20 cellular contexts compared by ENCODE assay signal in genomic region chr2:232335859-232336215, GRCh38. TPM values are rescaled to one million over a fixed set of nuclear protein-coding genes. Genes with fewer than 3 reads are reported as not detected.
DNase-seq lines count a peak whose midpoint lies in the region; ATAC-seq and TF ChIP-seq lines count a peak whose summit lies in the region.
"Had no signal": no experiment of that assay in that cellular context is flagged by ENCODE, and none has a peak within 500 bp of the region (broad histone marks: within the 10 kb centered on the region; RNA-seq: fewer than 3 reads in every experiment).

No MANE protein-coding gene starts in this region.

- no peak overlapping the region for H3K27ac Mint-ChIP-seq in activated T-cell treated with anti-CD3 and anti-CD28 coated beads, Interleukin-2, amount 50 U/mL, for 72 hours
- peak overlapping the region in 1 of 3 experiments; percentile 74; a peak in 1 of 7 replicates for H3K27ac Mint-ChIP-seq in H9

- no peak overlapping the region for H4K8ac ChIP-seq in H9 (replicated peaks; ENCODE audit: insufficient read length, low read depth, low read length)

- H4K5ac ChIP-seq in H9 (ENCODE audit: insufficient read length, low read depth, low read length): no peak overlapping the region

- H3K79me1 ChIP-seq in H9 (ENCODE audit: insufficient read depth, low read depth, low read length, poor library complexity, severe bottlenecking): no peaks in the 10 kb centered on the region

- H3K27me3 ChIP-seq in H9 (ENCODE audit: insufficient read depth, low read length): no peaks in the 10 kb centered on the region

- H3K4me3 Mint-ChIP-seq in activated T-cell treated with anti-CD3 and anti-CD28 coated beads, Interleukin-2, amount 50 U/mL, for 72 hours: no peak overlapping the region
- H3K4me3 Mint-ChIP-seq in H9: no peak overlapping the region

- no peak overlapping the region; the same call in 1 of the 2 replicates for H3K14ac ChIP-seq in H9 (ENCODE audit: insufficient read depth, low read length)

- no peak overlapping the region for H3K4ac ChIP-seq in H9 (ENCODE audit: low read depth, low read length)

- no CpG with 5 or more reads among the region's 4 CpGs for WGBS in H9 (ENCODE audit: extremely low coverage, insufficient read length, low lambda C conversion rate)

- H2AFZ ChIP-seq in H9 (ENCODE audit: low read length): no peak overlapping the region

- H2BK20ac ChIP-seq in H9 (ENCODE audit: low read depth, low read length, poor library complexity, severe bottlenecking): no peak overlapping the region

- no peaks in the 10 kb centered on the region for H3K9me3 ChIP-seq in H9 (ENCODE audit: control insufficient read depth, low read depth, low read length)
- H3K9me3 ChIP-seq: A549 had no signal

- no peak overlapping the region for H3K9ac ChIP-seq in H9 (ENCODE audit: extremely low read depth, insufficient read length, low read length)

- H3K23me2 ChIP-seq in H9 (ENCODE audit: insufficient read length, low read depth, low read length, poor library complexity, severe bottlenecking): no peaks in the 10 kb centered on the region

- H3K4me2 ChIP-seq in H9 (ENCODE audit: insufficient read depth, insufficient read length, low read length): no peak overlapping the region
- H3K4me2 ChIP-seq: A549 had no signal

- H2BK5ac ChIP-seq in H9 (ENCODE audit: insufficient read length, low read length): no peak overlapping the region

- no peak overlapping the region for H2BK15ac ChIP-seq in H9 (ENCODE audit: low read depth, low read length)

- no peak for TF ChIP-seq POLR2A in GM18505 (IDR thresholded peaks at IDR 0.05; ENCODE audit: borderline replicate concordance, extremely low read depth, insufficient read depth, insufficient read length)

- H2AK5ac ChIP-seq in H9 (ENCODE audit: insufficient read length, low read length): no peak overlapping the region

- H3K23ac ChIP-seq in H9 (ENCODE audit: insufficient read length, low read depth, low read length): no peak overlapping the region

- H4K20me1 ChIP-seq in H9 (ENCODE audit: control insufficient read depth, insufficient read depth, insufficient read length): no peaks in the 10 kb centered on the region

- no peak overlapping the region for H3K56ac ChIP-seq in H9 (ENCODE audit: insufficient read length, low read depth, low read length)

- H2BK120ac ChIP-seq in H9 (ENCODE audit: low read depth, low read length, poor library complexity, severe bottlenecking): no peak overlapping the region

- no peaks in the 10 kb centered on the region for H3K4me1 Mint-ChIP-seq in activated T-cell treated with anti-CD3 and anti-CD28 coated beads, Interleukin-2, amount 50 U/mL, for 72 hours (ENCODE audit: low read depth)
- peaks cover 2 to 7% of the 10 kb centered on the region in 2 experiments; a peak in 3 of 4 replicates for H3K4me1 Mint-ChIP-seq in H9

- no peaks in the 10 kb centered on the region for H3K36me3 Mint-ChIP-seq in activated T-cell treated with anti-CD3 and anti-CD28 coated beads, Interleukin-2, amount 50 U/mL, for 72 hours (ENCODE audit: insufficient read depth in 2 of 2)
- peaks cover 0 to 5% (median 2%) of the 10 kb centered on the region in 3 experiments; a peak in 3 of 7 replicates for H3K36me3 Mint-ChIP-seq in H9 (ENCODE audit: insufficient read depth in 1 of 3, low read depth in 3 of 3)

- no peaks in the 10 kb centered on the region for H3K79me2 ChIP-seq in H9 (ENCODE audit: insufficient read depth, low read length)

- DNase-seq in activated T-cell treated with anti-CD3 and anti-CD28 coated beads, Interleukin-2, amount 50 U/mL, for 48 hours: peak; percentile 12
- DNase-seq in activated T-cell treated with anti-CD3 and anti-CD28 coated beads, Interleukin-2, amount 50 U/mL, for 72 hours: no peak
- peak; percentile 15 for DNase-seq in H9
- peak; percentile 37 for DNase-seq in activated CD8-positive, alpha-beta memory T cell treated with anti-CD3 and anti-CD28 coated beads, Interleukin-2, amount 50 U/mL, for 48 hours
- peak; percentile 17 for DNase-seq in stimulated activated CD8-positive, alpha-beta memory T cell treated with anti-CD3 and anti-CD28 coated beads, Interleukin-4, amount 100 ng/mL, for 48 hours
- DNase-seq: DMS 273 treated with DMSO at 0.1 percent for 48 hours; GF-D8; KBM-7; NCI-H1417 treated with DMSO at 0.1 percent for 48 hours; NCI-H1930; NCI-H446; NCI-H69; NK-92 treated with Interleukin-12 subunit alpha and Interleukin-12 subunit beta, amount 100 ng/mL, for 24 hours had no signal

- no peaks in the 10 kb centered on the region for H3K4me1 ChIP-seq in H9 (ENCODE audit: insufficient read depth, low read length)
- H3K4me1 ChIP-seq: A549 had no signal

- no peaks in the 10 kb centered on the region for H3K9me3 Mint-ChIP-seq in activated T-cell treated with anti-CD3 and anti-CD28 coated beads, Interleukin-2, amount 50 U/mL, for 72 hours
- H3K9me3 Mint-ChIP-seq in H9: peaks cover 0 to 8% of the 10 kb centered on the region in 2 experiments; a peak in 2 of 5 replicates

- H4K91ac ChIP-seq in H9 (ENCODE audit: insufficient read length, low read depth, low read length): no peak overlapping the region

- H3K27ac ChIP-seq in H9 (ENCODE audit: insufficient read length, low read depth, low read length): no peak overlapping the region
- H3K27ac ChIP-seq: A549, C4-2B, RWPE1 had no signal

- no peak overlapping the region for H2BK12ac ChIP-seq in H9 (ENCODE audit: insufficient read length, low read depth, low read length)

- ATAC-seq in activated T-cell treated with anti-CD3 and anti-CD28 coated beads, Interleukin-2, amount 50 U/mL, for 72 hours (replicated peaks in 1 of 2): no peak
- ATAC-seq in GM18505 (IDR thresholded peaks at IDR 0.05; ENCODE audit: unreplicated experiment) (no peak), GM21717 (IDR thresholded peaks at IDR 0.05; ENCODE audit: unreplicated experiment) (no peak), GM21723 (IDR thresholded peaks at IDR 0.05; ENCODE audit: unreplicated experiment) (no peak)

- no peak overlapping the region for H3K18ac ChIP-seq in H9 (ENCODE audit: insufficient read length, low read depth, low read length)

- H3K27me3 Mint-ChIP-seq in activated T-cell treated with anti-CD3 and anti-CD28 coated beads, Interleukin-2, amount 50 U/mL, for 72 hours (ENCODE audit: low read depth): no peaks in the 10 kb centered on the region
- peaks cover 2% of the 10 kb centered on the region; the same call in 1 of the 2 replicates for H3K27me3 Mint-ChIP-seq in H9 (ENCODE audit: low read depth)

- TF ChIP-seq CTCF in H9 (conservative IDR thresholded peaks at IDR 0.05): no peak

- no peak overlapping the region for H3T11ph ChIP-seq in H9 (ENCODE audit: low read length)

RNA-seq across cellular contexts. Expression of gene ALPP, which starts 42.7 kb away (rescaled TPM):
- not detected for total RNA-seq in activated T-cell treated with anti-CD3 and anti-CD28 coated beads, Interleukin-2, amount 50 U/mL, for 72 hours
- total RNA-seq in H9 (2021): 0.15 and 0.20 TPM in 2 replicates
- total RNA-seq: Daoy had no signal

Comparison
In these comparisons a context has a peak if more than half of its experiments do, and no peak if none do; other contexts are left out.
1. DNase-seq: peak in activated T-cell treated with anti-CD3 and anti-CD28 coated beads, Interleukin-2, amount 50 U/mL, for 48 hours (2 of 2), H9 (single experiment), activated CD8-positive, alpha-beta memory T cell treated with anti-CD3 and anti-CD28 coated beads, Interleukin-2, amount 50 U/mL, for 48 hours (single experiment) and stimulated activated CD8-positive, alpha-beta memory T cell treated with anti-CD3 and anti-CD28 coated beads, Interleukin-4, amount 100 ng/mL, for 48 hours (single experiment); none in activated T-cell treated with anti-CD3 and anti-CD28 coated beads, Interleukin-2, amount 50 U/mL, for 72 hours (0 of 2).